In genomic region chr5:45038366-45038987, GRCh38 we compare ENCODE assay signal across 8 cellular contexts.
DNase-seq lines count a peak whose midpoint lies in the region; ATAC-seq, FAIRE-seq and TF ChIP-seq lines count a peak whose summit lies in the region.

No MANE protein-coding gene starts in this region.

- H3K4me1 ChIP-seq in K562 (replicated peaks in 1 of 2; ENCODE audit: control insufficient read depth in 2 of 2, insufficient read depth in 2 of 2, low read length in 2 of 2) (no peaks in the 10 kb centered on the region), right lobe of liver (no peaks in the 10 kb centered on the region), aorta (ENCODE audit: control insufficient read depth in 1 of 2, insufficient read depth in 2 of 2, low read length in 2 of 2) (no peaks in the 10 kb centered on the region)

- intact Hi-C loops in K562 (cut with micrococcal nuclease): no loop called here
- intact Hi-C loops in right lobe of liver (cut with DNase I): no loop called here
- intact Hi-C loops in aorta (cut with DNase I): no loop called here

- H3K9ac ChIP-seq in K562 (ENCODE audit: insufficient read depth in 1 of 2, low read depth in 2 of 2, low read length in 2 of 2): no peak overlapping the region

- no peaks in the 10 kb centered on the region; the same call in 1 of the 2 replicates for H3K9me3 ChIP-seq in K562 (replicated peaks; ENCODE audit: control insufficient read depth, insufficient read depth, low read depth, low read length)
- H3K9me3 ChIP-seq in right lobe of liver: no peaks in the 10 kb centered on the region
- no peaks in the 10 kb centered on the region for H3K9me3 ChIP-seq in aorta (ENCODE audit: control insufficient read depth, low read length)

- TF ChIP-seq CTCF in K562 (IDR thresholded peaks at IDR 0.05 in 2 of 3, conservative IDR thresholded peaks at IDR 0.05 in 1 of 3; ENCODE audit: insufficient read depth in 2 of 3, low read depth in 1 of 3, low read length in 3 of 3) (peak in 2 of 3 experiments; percentile 27 to 43; a peak in 2 of 6 replicates), right lobe of liver (IDR thresholded peaks at IDR 0.05) (peak; percentile 62 to 79 (median 66))

- FAIRE-seq in GM18507 (lab: Jason Lieb, UNC) (peak; percentile 60), K562 (lab: Jason Lieb, UNC) (no peak)

- H3K4me3 ChIP-seq in K562 (no peak overlapping the region), right lobe of liver (no peak overlapping the region), aorta (ENCODE audit: low read length in 2 of 2) (no peak overlapping the region)

- H3K9me1 ChIP-seq in K562 (ENCODE audit: control insufficient read depth, insufficient read depth, low read length): no peaks in the 10 kb centered on the region

- H3K27me3 ChIP-seq in K562 (ENCODE audit: control insufficient read depth in 2 of 2, insufficient read depth in 2 of 2, low read length in 2 of 2) (no peaks in the 10 kb centered on the region), right lobe of liver (no peaks in the 10 kb centered on the region), aorta (ENCODE audit: control insufficient read depth in 1 of 2, insufficient read depth in 2 of 2, low read length in 1 of 2) (no peaks in the 10 kb centered on the region)

- TF ChIP-seq POLR2A in K562 (conservative IDR thresholded peaks at IDR 0.05): no peak
- no peak for TF ChIP-seq POLR2A in right lobe of liver (IDR thresholded peaks at IDR 0.05)

- POLR2A ChIA-PET in K562 (lab: Yijun Ruan, JAX): no interaction called here

- DNase-seq in A172 (ENCODE audit: low spot score): peak; percentile 56
- no peak for DNase-seq in GM18507 (ENCODE audit: extremely low spot score, insufficient read length, low read depth)
- peak; percentile 82 for DNase-seq in NCI-H2171 treated with DMSO at 0.1 percent for 48 hours (lab: John Stamatoyannopoulos, UW)
- DNase-seq in K562 (ENCODE audit: extremely low read depth in 1 of 4, low spot score in 3 of 4): peak; percentile 7 to 17 (median 13)
- no peak for DNase-seq in right lobe of liver
- DNase-seq in activated T-cell treated with anti-CD3 and anti-CD28 coated beads for 4 hours: no peak
- DNase-seq in aorta: no peak

- TF ChIP-seq RAD21 in K562 (CRISPR knock-in tag; conservative IDR thresholded peaks at IDR 0.05 in 1 of 2, IDR thresholded peaks at IDR 0.05 in 1 of 2): peak; percentile 55 to 56

- no peak overlapping the region for H3K4me2 ChIP-seq in K562 (ENCODE audit: insufficient read depth, low read length)

- no peak for TF ChIP-seq EP300 in K562 (IDR thresholded peaks at IDR 0.05; ENCODE audit: low read length)

- H3K27ac ChIP-seq in K562 (ENCODE audit: extremely low read depth, low read depth, low read length) (no peak overlapping the region), right lobe of liver (no peak overlapping the region), aorta (ENCODE audit: low read depth in 1 of 2, low read length in 2 of 2) (no peak overlapping the region)

- no peaks in the 10 kb centered on the region for H3K79me2 ChIP-seq in K562 (ENCODE audit: control insufficient read depth, insufficient read depth, low read length)

- no TSS peak for BruUV-seq in K562 (replicated peaks; lab: Mats Ljungman, UMichigan)

- in situ Hi-C loops in K562 (cut with MboI): no loop called here

- CTCF ChIA-PET in K562 (lab: Yijun Ruan, JAX; ENCODE audit: low intra/inter-chr PET ratio): interaction anchor here (0.6 kb wide), 1 partner anchor 158 kb away, joined by 3 read pairs; no protein-coding TSS in a partner anchor

- no peak overlapping the region for H2AFZ ChIP-seq in K562 (ENCODE audit: low read depth, low read length)

- 4% methylated on average over 3 of the region's 3 CpGs for WGBS in K562 (ENCODE audit: insufficient coverage, low coverage, missing lambda C conversion rate)
- WGBS in right lobe of liver (ENCODE audit: insufficient coverage, low coverage, low lambda C conversion rate, missing lambda C conversion rate): 13% methylated on average over 3 of the region's 3 CpGs
- 17 to 21% methylated on average over 3 of the region's 3 CpGs for WGBS in aorta, 2 donors

- H3K36me3 ChIP-seq in K562 (ENCODE audit: control insufficient read depth, insufficient read depth, low read length) (no peaks in the 10 kb centered on the region), right lobe of liver (no peaks in the 10 kb centered on the region), aorta (ENCODE audit: control insufficient read depth in 1 of 2, insufficient read depth in 2 of 2, low read length in 1 of 2) (no peaks in the 10 kb centered on the region)

- ATAC-seq in HG02973 (IDR thresholded peaks at IDR 0.05; ENCODE audit: unreplicated experiment) (peak; percentile 66), K562 (no peak), right lobe of liver (peak; percentile 77 to 85 (median 82)), aorta (ENCODE audit: low FRiP score) (no peak)

- H4K20me1 ChIP-seq in K562 (replicated peaks; ENCODE audit: control insufficient read depth, insufficient read depth, low read length): no peaks in the 10 kb centered on the region

TF ChIP-seq in K562, 482 proteins besides CTCF, POLR2A, EP300 and RAD21 (continues in another document):
- TF ChIP-seq ZNF592 (IDR thresholded peaks at IDR 0.05) (no peak), CHD2 (IDR thresholded peaks at IDR 0.05; ENCODE audit: low read depth, low read length) (no peak), ZFPM2 (CRISPR knock-in tag; IDR thresholded peaks at IDR 0.05) (no peak), ZNF175 (CRISPR knock-in tag; IDR thresholded peaks at IDR 0.05; ENCODE audit: low read depth) (no peak), CHD4 (IDR thresholded peaks at IDR 0.05; ENCODE audit: insufficient read depth, insufficient replicate concordance, low read depth, low read length, poor library complexity, severe bottlenecking) (no peak), DMBX1 (CRISPR knock-in tag; IDR thresholded peaks at IDR 0.05; ENCODE audit: borderline replicate concordance) (no peak), XRCC5 (IDR thresholded peaks at IDR 0.05; ENCODE audit: low read depth, low read length) (no peak), MAFG (tag; conservative IDR thresholded peaks at IDR 0.05) (no peak), CHAMP1 (IDR thresholded peaks at IDR 0.05) (no peak), ADNP (tag; IDR thresholded peaks at IDR 0.05) (no peak), TFE3 (CRISPR knock-in tag; IDR thresholded peaks at IDR 0.05) (no peak)

Comparison
In these comparisons a context has a peak if more than half of its experiments do, and no peak if none do; other contexts are left out.
1. DNase-seq: peak in A172 (single experiment), NCI-H2171 treated with DMSO at 0.1 percent for 48 hours (single experiment) and K562 (4 of 4); none in GM18507 (single experiment), right lobe of liver (0 of 3), activated T-cell treated with anti-CD3 and anti-CD28 coated beads for 4 hours (single experiment) and aorta (0 of 2).
2. ATAC-seq: peak in HG02973 (single experiment) and right lobe of liver (4 of 4); none in K562 (single experiment) and aorta (single experiment).